Comparison of ENCODE assay signal across 8 cellular contexts in the genomic region with DNA sequence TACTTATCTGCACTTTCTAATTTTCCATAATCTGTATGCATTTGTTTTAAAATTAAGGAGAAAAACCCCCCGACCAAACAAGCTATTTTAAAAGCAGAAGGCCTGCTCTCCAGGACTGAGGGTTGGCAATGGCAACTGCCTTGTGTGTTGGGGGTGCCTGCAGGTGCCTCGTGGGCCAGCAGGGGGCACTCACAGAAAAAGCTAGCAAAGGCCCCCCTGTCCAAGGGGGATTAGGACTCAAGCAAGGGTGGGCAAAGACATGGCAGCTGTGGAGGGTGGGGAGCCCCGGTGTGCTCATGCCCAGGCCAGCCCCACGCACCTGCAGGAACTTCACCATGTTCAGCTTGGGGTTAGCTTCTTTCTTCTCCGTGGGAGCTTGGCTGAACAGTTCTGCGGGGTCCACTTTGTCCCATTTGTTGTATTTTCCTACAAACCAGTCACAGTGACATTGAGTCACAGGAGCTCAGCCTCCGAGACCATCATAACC. TPM values are rescaled to one million over a fixed set of nuclear protein-coding genes. Genes with fewer than 3 reads are reported as not detected.
DNase-seq lines count a peak whose midpoint lies in the region; ATAC-seq, FAIRE-seq and TF ChIP-seq lines count a peak whose summit lies in the region.

No MANE protein-coding gene starts in this region.

- H3K9me3 Mint-ChIP-seq in astrocyte (ENCODE audit: unreplicated experiment): no peaks in the 10 kb centered on the region

- H3K9me2 ChIP-seq in SU-DHL-6 (replicated peaks; ENCODE audit: insufficient read depth, low read length): no peaks in the 10 kb centered on the region

- FAIRE-seq in astrocyte (lab: Jason Lieb, UNC) (no peak), kidney (lab: Jason Lieb, UNC) (no peak)

- TF ChIP-seq CTCF in 22Rv1 (IDR thresholded peaks at IDR 0.05) (peak; percentile 93), GM13976 (IDR thresholded peaks at IDR 0.05; ENCODE audit: borderline replicate concordance, control extremely low read depth, extremely low read depth, insufficient read depth, missing control alignments) (peak; percentile 89), SU-DHL-6 (IDR thresholded peaks at IDR 0.05; ENCODE audit: insufficient read depth, low read length, poor library complexity, severe bottlenecking) (peak; percentile 67), astrocyte (IDR thresholded peaks at IDR 0.05; ENCODE audit: insufficient read depth, low read depth, low read length) (peak; percentile 72), kidney (IDR thresholded peaks at IDR 0.05; ENCODE audit: borderline replicate concordance, extremely low read depth, insufficient read depth) (peak; percentile 63)

- in situ Hi-C loops in GM13976 (cut with MboI; ENCODE audit: low sequenced_read_pairs, unreplicated experiment): no loop called here

- H3K4me1 ChIP-seq in astrocyte (ENCODE audit: insufficient read depth, low read length) (no peaks in the 10 kb centered on the region), kidney (ENCODE audit: control insufficient read depth in 1 of 2, insufficient read depth in 1 of 2, low read depth in 1 of 2, low read length in 2 of 2) (no peaks in the 10 kb centered on the region)

- no peak overlapping the region for H3K27ac ChIP-seq in 22Rv1
- H3K27ac ChIP-seq in SU-DHL-6 (ENCODE audit: low read depth, low read length): no peak overlapping the region
- no peak overlapping the region for H3K27ac ChIP-seq in astrocyte (ENCODE audit: low read depth, low read length)
- H3K27ac ChIP-seq in kidney (ENCODE audit: low read depth in 2 of 2, low read length in 2 of 2): no peak overlapping the region

- ATAC-seq in HG02763 (IDR thresholded peaks at IDR 0.05; ENCODE audit: unreplicated experiment): no peak
- ATAC-seq in GM18502 (IDR thresholded peaks at IDR 0.05; ENCODE audit: poor library complexity, unreplicated experiment): no peak

- H3K9me3 ChIP-seq in SU-DHL-6 (ENCODE audit: insufficient read depth, low read length): no peaks in the 10 kb centered on the region
- no peaks in the 10 kb centered on the region for H3K9me3 ChIP-seq in astrocyte (ENCODE audit: insufficient read depth, low read depth, low read length)
- H3K9me3 ChIP-seq in kidney (ENCODE audit: control insufficient read depth in 1 of 2, low read length in 2 of 2): no peaks in the 10 kb centered on the region

- H2AFZ ChIP-seq in SU-DHL-6 (ENCODE audit: low read depth, low read length, severe bottlenecking) (no peak overlapping the region), astrocyte (ENCODE audit: low read depth, low read length) (no peak overlapping the region)

- H3K4me3 Mint-ChIP-seq in astrocyte (ENCODE audit: unreplicated experiment): no peak overlapping the region

- peak; percentile 91 for DNase-seq in GM13976 (ENCODE audit: low spot score)
- DNase-seq in astrocyte (ENCODE audit: low read depth): no peak
- no peak for DNase-seq in kidney
- peak; percentile 56 for DNase-seq in stimulated activated CD8-positive, alpha-beta memory T cell treated with anti-CD3 and anti-CD28 coated beads, Interleukin-4, amount 100 ng/mL, for 24 hours (ENCODE audit: low read depth)

- H3K27me3 ChIP-seq in SU-DHL-6 (ENCODE audit: low read length) (no peaks in the 10 kb centered on the region), astrocyte (ENCODE audit: insufficient read depth, low read length) (no peaks in the 10 kb centered on the region)

- H3K4me2 ChIP-seq in SU-DHL-6 (ENCODE audit: low read depth, low read length, poor library complexity, severe bottlenecking): no peak overlapping the region
- no peak overlapping the region for H3K4me2 ChIP-seq in astrocyte (ENCODE audit: low read length)

- no peaks in the 10 kb centered on the region for H3K36me3 ChIP-seq in SU-DHL-6 (ENCODE audit: low read length)
- peaks cover 34% of the 10 kb centered on the region for H3K36me3 ChIP-seq in astrocyte (ENCODE audit: insufficient read depth, low read length)
- peaks cover 38 to 47% of the 10 kb centered on the region in 2 donors for H3K36me3 ChIP-seq in kidney (ENCODE audit: control insufficient read depth in 1 of 2, insufficient read depth in 2 of 2, low read length in 2 of 2)

- no peaks in the 10 kb centered on the region for H3K27me3 Mint-ChIP-seq in astrocyte (ENCODE audit: low read depth, unreplicated experiment)

- no peaks in the 10 kb centered on the region for H3F3A ChIP-seq in SU-DHL-6 (ENCODE audit: insufficient read depth)

- H4K20me1 ChIP-seq in SU-DHL-6 (ENCODE audit: low read depth, low read length) (no peaks in the 10 kb centered on the region), astrocyte (ENCODE audit: insufficient read depth, low read length) (peaks cover 53% of the 10 kb centered on the region)

- H3K27ac Mint-ChIP-seq in astrocyte (ENCODE audit: unreplicated experiment): no peak overlapping the region

- peaks cover 2% of the 10 kb centered on the region for H3K4me1 Mint-ChIP-seq in astrocyte (ENCODE audit: low read depth, unreplicated experiment)

- H3K79me2 ChIP-seq in SU-DHL-6 (ENCODE audit: insufficient read depth, low read length) (no peaks in the 10 kb centered on the region), astrocyte (ENCODE audit: insufficient read depth, low read length) (peaks cover 14% of the 10 kb centered on the region)

- no peak overlapping the region for H3K4me3 ChIP-seq in SU-DHL-6 (ENCODE audit: insufficient read depth, low read length, poor library complexity, severe bottlenecking)
- H3K4me3 ChIP-seq in astrocyte (ENCODE audit: insufficient read depth, low read depth, low read length): no peak overlapping the region
- H3K4me3 ChIP-seq in kidney (ENCODE audit: low read length in 2 of 2): no peak overlapping the region

- H3K9ac ChIP-seq in SU-DHL-6 (ENCODE audit: low read length) (no peak overlapping the region), astrocyte (ENCODE audit: low read length) (no peak overlapping the region), kidney (ENCODE audit: low read length in 2 of 2) (no peak overlapping the region)

- intact Hi-C loops in kidney (cut with DNase I): no loop called here

- peaks cover 20% of the 10 kb centered on the region for H3K36me3 Mint-ChIP-seq in astrocyte (ENCODE audit: low read depth, unreplicated experiment)

RNA-seq across cellular contexts. Expression of gene TOP3B, which starts 10.3 kb away (rescaled TPM):
- total RNA-seq in astrocyte (27.5 and 37.3 TPM in 2 replicates), kidney (26.7 TPM)
- polyA plus RNA-seq in kidney (ENCODE audit: insufficient read depth, low read depth, low replicate concordance): 8.1 TPM

RNA-seq across cellular contexts. Expression of gene PPM1F, which starts 19.7 kb away (rescaled TPM):
- 24.2 and 27.9 TPM in 2 replicates for total RNA-seq in astrocyte
- total RNA-seq in kidney: 42.5 TPM
- 13.8 TPM for polyA plus RNA-seq in kidney (ENCODE audit: insufficient read depth, low read depth, low replicate concordance)

Comparison
In these comparisons a context has a peak if more than half of its experiments do, and no peak if none do; other contexts are left out.
1. DNase-seq: peak in GM13976 (single experiment) and stimulated activated CD8-positive, alpha-beta memory T cell treated with anti-CD3 and anti-CD28 coated beads, Interleukin-4, amount 100 ng/mL, for 24 hours (single experiment); none in astrocyte (single experiment) and kidney (single experiment).
2. Peak in every context shown above with its lines, with median percentiles within 50 percentile points of each other: CTCF ChIP-seq.